In genomic region chr7:100483101-100483727, GRCh38 we compare ENCODE assay signal across 1 cellular context.
TF ChIP-seq lines count a peak whose summit lies in the region.

No MANE protein-coding gene starts in this region.

TF ChIP-seq in K562, 482 proteins besides CTCF, POLR2A, EP300 and RAD21 (continued from another document and continues in another):
- TF ChIP-seq, protein P1, sequence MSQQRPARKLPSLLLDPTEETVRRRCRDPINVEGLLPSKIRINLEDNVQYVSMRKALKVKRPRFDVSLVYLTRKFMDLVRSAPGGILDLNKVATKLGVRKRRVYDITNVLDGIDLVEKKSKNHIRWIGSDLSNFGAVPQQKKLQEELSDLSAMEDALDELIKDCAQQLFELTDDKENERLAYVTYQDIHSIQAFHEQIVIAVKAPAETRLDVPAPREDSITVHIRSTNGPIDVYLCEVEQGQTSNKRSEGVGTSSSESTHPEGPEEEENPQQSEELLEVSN (IDR thresholded peaks at IDR 0.05; ENCODE audit: borderline replicate concordance in 1 of 2, extremely low read depth in 1 of 2, insufficient read depth in 1 of 2, insufficient read length in 1 of 2, low read depth in 1 of 2, low read length in 1 of 2, poor library complexity in 1 of 2, severe bottlenecking in 1 of 2): peak in 1 of 2 experiments; percentile 47
- no peak for TF ChIP-seq BCOR (IDR thresholded peaks at IDR 0.05)
- peak; percentile 45 for TF ChIP-seq RBBP5 (IDR thresholded peaks at IDR 0.05; ENCODE audit: borderline replicate concordance, insufficient read depth, low read length, poor library complexity, severe bottlenecking)
- peak; percentile 51; the same call in 1 of the 2 replicates for TF ChIP-seq NR2F6 (CRISPR knock-in tag; IDR thresholded peaks at IDR 0.05)
- TF ChIP-seq TBP (optimal IDR thresholded peaks at IDR 0.05; ENCODE audit: low read depth, low read length): peak; percentile 20
- no peak for TF ChIP-seq GTF3C2 (IDR thresholded peaks at IDR 0.05; ENCODE audit: borderline replicate concordance, extremely low read depth, insufficient read length)
- 0 out of 2 replicates have a peak, but pooled peaks have one; percentile 4 for TF ChIP-seq USF2 (CRISPR knock-in tag; IDR thresholded peaks at IDR 0.05)
- TF ChIP-seq HEY1 (CRISPR knock-in tag; IDR thresholded peaks at IDR 0.05; ENCODE audit: borderline replicate concordance): no peak
- TF ChIP-seq ZNF77 (CRISPR knock-in tag; IDR thresholded peaks at IDR 0.05): no peak
- TF ChIP-seq EGR1 (conservative IDR thresholded peaks at IDR 0.05): peak; percentile 87
- TF ChIP-seq, protein P2, sequence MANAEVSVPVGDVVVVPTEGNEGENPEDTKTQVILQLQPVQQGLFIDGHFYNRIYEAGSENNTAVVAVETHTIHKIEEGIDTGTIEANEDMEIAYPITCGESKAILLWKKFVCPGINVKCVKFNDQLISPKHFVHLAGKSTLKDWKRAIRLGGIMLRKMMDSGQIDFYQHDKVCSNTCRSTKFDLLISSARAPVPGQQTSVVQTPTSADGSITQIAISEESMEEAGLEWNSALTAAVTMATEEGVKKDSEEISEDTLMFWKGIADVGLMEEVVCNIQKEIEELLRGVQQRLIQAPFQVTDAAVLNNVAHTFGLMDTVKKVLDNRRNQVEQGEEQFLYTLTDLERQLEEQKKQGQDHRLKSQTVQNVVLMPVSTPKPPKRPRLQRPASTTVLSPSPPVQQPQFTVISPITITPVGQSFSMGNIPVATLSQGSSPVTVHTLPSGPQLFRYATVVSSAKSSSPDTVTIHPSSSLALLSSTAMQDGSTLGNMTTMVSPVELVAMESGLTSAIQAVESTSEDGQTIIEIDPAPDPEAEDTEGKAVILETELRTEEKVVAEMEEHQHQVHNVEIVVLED (CRISPR knock-in tag; IDR thresholded peaks at IDR 0.05): peak; percentile 73
- TF ChIP-seq ZNF830 (CRISPR knock-in tag; IDR thresholded peaks at IDR 0.05): peak; percentile 60; the same call in 1 of the 2 replicates
- TF ChIP-seq, protein P3, sequence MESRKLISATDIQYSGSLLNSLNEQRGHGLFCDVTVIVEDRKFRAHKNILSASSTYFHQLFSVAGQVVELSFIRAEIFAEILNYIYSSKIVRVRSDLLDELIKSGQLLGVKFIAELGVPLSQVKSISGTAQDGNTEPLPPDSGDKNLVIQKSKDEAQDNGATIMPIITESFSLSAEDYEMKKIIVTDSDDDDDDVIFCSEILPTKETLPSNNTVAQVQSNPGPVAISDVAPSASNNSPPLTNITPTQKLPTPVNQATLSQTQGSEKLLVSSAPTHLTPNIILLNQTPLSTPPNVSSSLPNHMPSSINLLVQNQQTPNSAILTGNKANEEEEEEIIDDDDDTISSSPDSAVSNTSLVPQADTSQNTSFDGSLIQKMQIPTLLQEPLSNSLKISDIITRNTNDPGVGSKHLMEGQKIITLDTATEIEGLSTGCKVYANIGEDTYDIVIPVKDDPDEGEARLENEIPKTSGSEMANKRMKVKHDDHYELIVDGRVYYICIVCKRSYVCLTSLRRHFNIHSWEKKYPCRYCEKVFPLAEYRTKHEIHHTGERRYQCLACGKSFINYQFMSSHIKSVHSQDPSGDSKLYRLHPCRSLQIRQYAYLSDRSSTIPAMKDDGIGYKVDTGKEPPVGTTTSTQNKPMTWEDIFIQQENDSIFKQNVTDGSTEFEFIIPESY (CRISPR knock-in tag; IDR thresholded peaks at IDR 0.05): peak; percentile 54; the same call in 1 of the 2 replicates
- TF ChIP-seq TEAD4 (IDR thresholded peaks at IDR 0.05; ENCODE audit: low read length): 0 out of 2 replicates have a peak, but pooled peaks have one; percentile 21
- TF ChIP-seq TEAD4 (CRISPR knock-in tag; IDR thresholded peaks at IDR 0.05; ENCODE audit: borderline replicate concordance): no peak
- 0 out of 2 replicates have a peak, but pooled peaks have one; percentile 10 for TF ChIP-seq ZNF347 (CRISPR knock-in tag; IDR thresholded peaks at IDR 0.05; ENCODE audit: low read depth)
- no peak for TF ChIP-seq ZNF165 (CRISPR knock-in tag; IDR thresholded peaks at IDR 0.05; ENCODE audit: borderline replicate concordance)
- TF ChIP-seq, protein P4, sequence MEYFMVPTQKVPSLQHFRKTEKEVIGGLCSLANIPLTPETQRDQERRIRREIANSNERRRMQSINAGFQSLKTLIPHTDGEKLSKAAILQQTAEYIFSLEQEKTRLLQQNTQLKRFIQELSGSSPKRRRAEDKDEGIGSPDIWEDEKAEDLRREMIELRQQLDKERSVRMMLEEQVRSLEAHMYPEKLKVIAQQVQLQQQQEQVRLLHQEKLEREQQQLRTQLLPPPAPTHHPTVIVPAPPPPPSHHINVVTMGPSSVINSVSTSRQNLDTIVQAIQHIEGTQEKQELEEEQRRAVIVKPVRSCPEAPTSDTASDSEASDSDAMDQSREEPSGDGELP (CRISPR knock-in tag; IDR thresholded peaks at IDR 0.05; ENCODE audit: borderline replicate concordance): peak; percentile 61; the same call in 1 of the 2 replicates
- TF ChIP-seq ZFP91 (CRISPR knock-in tag; IDR thresholded peaks at IDR 0.05): no peak
- no peak for TF ChIP-seq CREB1 (IDR thresholded peaks at IDR 0.05)
- TF ChIP-seq CREB1 (CRISPR knock-in tag; IDR thresholded peaks at IDR 0.05): 0 out of 2 replicates have a peak, but pooled peaks have one; percentile 8
- TF ChIP-seq, protein P5, sequence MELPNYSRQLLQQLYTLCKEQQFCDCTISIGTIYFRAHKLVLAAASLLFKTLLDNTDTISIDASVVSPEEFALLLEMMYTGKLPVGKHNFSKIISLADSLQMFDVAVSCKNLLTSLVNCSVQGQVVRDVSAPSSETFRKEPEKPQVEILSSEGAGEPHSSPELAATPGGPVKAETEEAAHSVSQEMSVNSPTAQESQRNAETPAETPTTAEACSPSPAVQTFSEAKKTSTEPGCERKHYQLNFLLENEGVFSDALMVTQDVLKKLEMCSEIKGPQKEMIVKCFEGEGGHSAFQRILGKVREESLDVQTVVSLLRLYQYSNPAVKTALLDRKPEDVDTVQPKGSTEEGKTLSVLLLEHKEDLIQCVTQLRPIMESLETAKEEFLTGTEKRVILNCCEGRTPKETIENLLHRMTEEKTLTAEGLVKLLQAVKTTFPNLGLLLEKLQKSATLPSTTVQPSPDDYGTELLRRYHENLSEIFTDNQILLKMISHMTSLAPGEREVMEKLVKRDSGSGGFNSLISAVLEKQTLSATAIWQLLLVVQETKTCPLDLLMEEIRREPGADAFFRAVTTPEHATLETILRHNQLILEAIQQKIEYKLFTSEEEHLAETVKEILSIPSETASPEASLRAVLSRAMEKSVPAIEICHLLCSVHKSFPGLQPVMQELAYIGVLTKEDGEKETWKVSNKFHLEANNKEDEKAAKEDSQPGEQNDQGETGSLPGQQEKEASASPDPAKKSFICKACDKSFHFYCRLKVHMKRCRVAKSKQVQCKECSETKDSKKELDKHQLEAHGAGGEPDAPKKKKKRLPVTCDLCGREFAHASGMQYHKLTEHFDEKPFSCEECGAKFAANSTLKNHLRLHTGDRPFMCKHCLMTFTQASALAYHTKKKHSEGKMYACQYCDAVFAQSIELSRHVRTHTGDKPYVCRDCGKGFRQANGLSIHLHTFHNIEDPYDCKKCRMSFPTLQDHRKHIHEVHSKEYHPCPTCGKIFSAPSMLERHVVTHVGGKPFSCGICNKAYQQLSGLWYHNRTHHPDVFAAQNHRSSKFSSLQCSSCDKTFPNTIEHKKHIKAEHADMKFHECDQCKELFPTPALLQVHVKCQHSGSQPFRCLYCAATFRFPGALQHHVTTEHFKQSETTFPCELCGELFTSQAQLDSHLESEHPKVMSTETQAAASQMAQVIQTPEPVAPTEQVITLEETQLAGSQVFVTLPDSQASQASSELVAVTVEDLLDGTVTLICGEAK (IDR thresholded peaks at IDR 0.05): 0 out of 2 replicates have a peak, but pooled peaks have one; percentile 45
- TF ChIP-seq, protein P5 (CRISPR knock-in tag; IDR thresholded peaks at IDR 0.05): no peak
- no peak; the same call in 1 of the 2 replicates for TF ChIP-seq ETV5 (CRISPR knock-in tag; IDR thresholded peaks at IDR 0.05; ENCODE audit: low read depth)
- TF ChIP-seq FOXJ3 (CRISPR knock-in tag; IDR thresholded peaks at IDR 0.05): no peak
- TF ChIP-seq CCNT2 (IDR thresholded peaks at IDR 0.05; ENCODE audit: borderline replicate concordance, extremely low read depth, insufficient read length, low read depth, low read length): peak; percentile 86
- TF ChIP-seq CXXC5 (CRISPR knock-in tag; IDR thresholded peaks at IDR 0.05): peak; percentile 97
- no peak for TF ChIP-seq ATF3 (IDR thresholded peaks at IDR 0.05)
- 0 out of 2 replicates have a peak, but pooled peaks have one; percentile 9 for TF ChIP-seq ATF3 (CRISPR knock-in tag; conservative IDR thresholded peaks at IDR 0.05)
- peak; percentile 65 for TF ChIP-seq RBM25 (IDR thresholded peaks at IDR 0.05; ENCODE audit: low read depth, low read length, severe bottlenecking)
- no peak for TF ChIP-seq CHCHD3 (CRISPR knock-in tag; IDR thresholded peaks at IDR 0.05)
- no peak for TF ChIP-seq FOS (IDR thresholded peaks at IDR 0.05; ENCODE audit: extremely low read depth, insufficient read length)
- TF ChIP-seq SIRT6 (IDR thresholded peaks at IDR 0.05; ENCODE audit: low read depth, low read length): no peak
- peak; percentile 73 for TF ChIP-seq ATF7 (IDR thresholded peaks at IDR 0.05)
- TF ChIP-seq HDAC1 (IDR thresholded peaks at IDR 0.05): peak in 1 of 2 experiments; percentile 78; a peak in 2 of 4 replicates
- TF ChIP-seq NCOR1 (IDR thresholded peaks at IDR 0.05): no peak
- TF ChIP-seq NFXL1 (CRISPR knock-in tag; IDR thresholded peaks at IDR 0.05): no peak
